Comparison of ENCODE assay signal across 32 cellular contexts in genomic region chr13:33615436-33615835, GRCh38.
DNase-seq lines count a peak whose midpoint lies in the region; ATAC-seq and TF ChIP-seq lines count a peak whose summit lies in the region.
"Had no signal": no experiment of that assay in that cellular context is flagged by ENCODE, and none has a peak within 500 bp of the region (broad histone marks: within the 10 kb centered on the region; RNA-seq: fewer than 3 reads in every experiment).

No MANE protein-coding gene starts in this region.

- H3K4me1 Mint-ChIP-seq in activated naive CD4-positive, alpha-beta T cell treated with anti-CD3 and anti-CD28 coated beads for 36 hours (ENCODE audit: low read depth) = peaks cover 36% of the 10 kb centered on the region
- H3K4me1 Mint-ChIP-seq in activated T-helper 17 cell treated with anti-CD3 and anti-CD28 coated beads, Interleukin-2, amount 50 U/mL, for 72 hours = peaks cover 27% of the 10 kb centered on the region
- H3K4me1 Mint-ChIP-seq: natural killer cell had no signal

- 39% methylated on average over 2 of the region's 2 CpGs for WGBS in SK-N-SH (ENCODE audit: low lambda C conversion rate)
- 71 to 93% (median 80%) methylated on average over 2 of the region's 2 CpGs for WGBS in stomach, 5 donors

- H3K4me2 ChIP-seq in SK-N-SH = no peak overlapping the region
- no peak overlapping the region for H3K4me2 ChIP-seq in osteoblast (ENCODE audit: insufficient read depth, low read length)

- no peak for TF ChIP-seq EP300 in SK-N-SH (IDR thresholded peaks at IDR 0.05; ENCODE audit: borderline replicate concordance in 1 of 2, low read depth in 1 of 2, low read length in 1 of 2)
- TF ChIP-seq EP300 in stomach (IDR thresholded peaks at IDR 0.05) = no peak

- no peaks in the 10 kb centered on the region for H4K20me1 ChIP-seq in SK-N-SH (ENCODE audit: insufficient read depth)
- no peaks in the 10 kb centered on the region for H4K20me1 ChIP-seq in osteoblast (ENCODE audit: insufficient read depth, low read length)

- no peak overlapping the region for H3K9ac ChIP-seq in SK-N-SH

- peaks cover 6% of the 10 kb centered on the region for H3K27me3 Mint-ChIP-seq in activated naive CD4-positive, alpha-beta T cell treated with anti-CD3 and anti-CD28 coated beads for 36 hours (ENCODE audit: low read depth)
- H3K27me3 Mint-ChIP-seq in activated T-helper 17 cell treated with anti-CD3 and anti-CD28 coated beads, Interleukin-2, amount 50 U/mL, for 72 hours = no peaks in the 10 kb centered on the region
- H3K27me3 Mint-ChIP-seq: activated CD8-positive, alpha-beta memory T cell treated with anti-CD3 and anti-CD28 coated beads, Interleukin-2, amount 10 ng/mL, durations not matched to agents 7 days and 5 days; CD4-positive, CD25-positive, alpha-beta regulatory T cell had no signal

- H3K4me3 Mint-ChIP-seq in activated naive CD4-positive, alpha-beta T cell treated with anti-CD3 and anti-CD28 coated beads for 36 hours = no peak overlapping the region
- H3K4me3 Mint-ChIP-seq in activated T-helper 17 cell treated with anti-CD3 and anti-CD28 coated beads, Interleukin-2, amount 50 U/mL, for 72 hours = no peak overlapping the region
- H3K4me3 Mint-ChIP-seq: activated CD8-positive, alpha-beta memory T cell treated with anti-CD3 and anti-CD28 coated beads, Interleukin-2, amount 10 ng/mL, durations not matched to agents 7 days and 5 days; activated T-cell treated with anti-CD3 and anti-CD28 coated beads, Interleukin-2, amount 50 U/mL, for 4 hours; CD4-positive, CD25-positive, alpha-beta regulatory T cell; dendritic cell treated with granulocyte-macrophage colony-stimulating factor and Interleukin-4, amounts not matched to agents 40 ng/mL and 50 ng/mL, for 4 days; HFFc6; natural killer cell; stimulated activated effector memory CD8-positive, alpha-beta T cell treated with anti-CD3 and anti-CD28 coated beads, Interleukin-12 subunit alpha, Interleukin-12 subunit beta, amount 100 ng/mL, for 72 hours; T-helper 1 cell treated with Interleukin-12 subunit alpha and Interleukin-12 subunit beta and Interleukin-4 antibody, amounts not matched to agents 30 μg/mL and 1 μg/mL, for 36 hours had no signal

- H3K36me3 Mint-ChIP-seq in activated naive CD4-positive, alpha-beta T cell treated with anti-CD3 and anti-CD28 coated beads for 36 hours (ENCODE audit: low read depth) = no peaks in the 10 kb centered on the region
- H3K36me3 Mint-ChIP-seq in activated T-helper 17 cell treated with anti-CD3 and anti-CD28 coated beads, Interleukin-2, amount 50 U/mL, for 72 hours (ENCODE audit: low read depth) = no peaks in the 10 kb centered on the region
- H3K36me3 Mint-ChIP-seq: CD4-positive, CD25-positive, alpha-beta regulatory T cell; natural killer cell had no signal

- no peak for TF ChIP-seq RAD21 in SK-N-SH (IDR thresholded peaks at IDR 0.05; ENCODE audit: low read length)

- no peaks in the 10 kb centered on the region for H3F3A ChIP-seq in SK-N-SH (replicated peaks; ENCODE audit: insufficient read depth)

- H3K9me3 Mint-ChIP-seq in activated naive CD4-positive, alpha-beta T cell treated with anti-CD3 and anti-CD28 coated beads for 36 hours = no peaks in the 10 kb centered on the region
- H3K9me3 Mint-ChIP-seq in activated T-helper 17 cell treated with anti-CD3 and anti-CD28 coated beads, Interleukin-2, amount 50 U/mL, for 72 hours = peaks cover 3% of the 10 kb centered on the region
- H3K9me3 Mint-ChIP-seq: activated T-cell treated with anti-CD3 and anti-CD28 coated beads, Interleukin-2, amount 50 U/mL, for 4 hours; HFFc6; stimulated activated effector memory CD8-positive, alpha-beta T cell treated with anti-CD3 and anti-CD28 coated beads, Interleukin-12 subunit alpha, Interleukin-12 subunit beta, amount 100 ng/mL, for 72 hours; T-helper 1 cell treated with Interleukin-12 subunit alpha and Interleukin-12 subunit beta and Interleukin-4 antibody, amounts not matched to agents 30 μg/mL and 1 μg/mL, for 36 hours had no signal

- H3K27ac Mint-ChIP-seq in activated naive CD4-positive, alpha-beta T cell treated with anti-CD3 and anti-CD28 coated beads for 36 hours = no peak overlapping the region
- no peak overlapping the region for H3K27ac Mint-ChIP-seq in activated T-helper 17 cell treated with anti-CD3 and anti-CD28 coated beads, Interleukin-2, amount 50 U/mL, for 72 hours
- H3K27ac Mint-ChIP-seq: activated CD8-positive, alpha-beta memory T cell treated with anti-CD3 and anti-CD28 coated beads, Interleukin-2, amount 10 ng/mL, durations not matched to agents 7 days and 5 days; dendritic cell treated with granulocyte-macrophage colony-stimulating factor and Interleukin-4, amounts not matched to agents 40 ng/mL and 50 ng/mL, for 4 days; HFFc6; natural killer cell; T-helper 1 cell treated with Interleukin-12 subunit alpha and Interleukin-12 subunit beta and Interleukin-4 antibody, amounts not matched to agents 30 μg/mL and 1 μg/mL, for 36 hours had no signal

- no peak for ATAC-seq in activated T-helper 17 cell treated with anti-CD3 and anti-CD28 coated beads, Interleukin-2, amount 50 U/mL, for 72 hours (replicated peaks)
- ATAC-seq: activated CD8-positive, alpha-beta memory T cell treated with anti-CD3 and anti-CD28 coated beads, Interleukin-2, amount 10 ng/mL, durations not matched to agents 7 days and 5 days; activated T-cell treated with anti-CD3 and anti-CD28 coated beads, Interleukin-2, amount 50 U/mL, for 4 hours; lower lobe of right lung; natural killer cell; stimulated activated effector memory CD8-positive, alpha-beta T cell treated with anti-CD3 and anti-CD28 coated beads, Interleukin-12 subunit alpha, Interleukin-12 subunit beta, amount 100 ng/mL, for 72 hours had no signal

- peaks cover 0 to 6% of the 10 kb centered on the region in 2 experiments; a peak in 2 of 4 replicates for H3K4me1 ChIP-seq in SK-N-SH (ENCODE audit: control insufficient read depth in 1 of 2, insufficient read depth in 2 of 2, low read depth in 1 of 2, low read length in 1 of 2)
- peaks cover 12% of the 10 kb centered on the region for H3K4me1 ChIP-seq in osteoblast (ENCODE audit: insufficient read depth, low read length)
- H3K4me1 ChIP-seq in stomach = peaks cover 3 to 18% (median 10%) of the 10 kb centered on the region in 4 donors
- H3K4me1 ChIP-seq: suprapubic skin had no signal

- no peaks in the 10 kb centered on the region for H3K79me2 ChIP-seq in SK-N-SH (ENCODE audit: insufficient read depth)
- H3K79me2 ChIP-seq in osteoblast (ENCODE audit: insufficient read depth, low read length) = no peaks in the 10 kb centered on the region

- H3K27ac ChIP-seq in SK-N-SH (ENCODE audit: low read depth in 2 of 2, low read length in 1 of 2) (no peak overlapping the region), osteoblast (ENCODE audit: low read depth, low read length) (no peak overlapping the region), stomach (no peak overlapping the region)
- H3K27ac ChIP-seq: lower lobe of right lung, SK-N-MC, suprapubic skin, upper lobe of left lung had no signal

- no peaks in the 10 kb centered on the region for H3K9me2 ChIP-seq in SK-N-SH

- no peaks in the 10 kb centered on the region for H3K36me3 ChIP-seq in SK-N-SH (replicated peaks in 1 of 2; ENCODE audit: control insufficient read depth in 1 of 2, insufficient read depth in 2 of 2, low read length in 1 of 2)
- H3K36me3 ChIP-seq in osteoblast (ENCODE audit: insufficient read depth, low read length) = no peaks in the 10 kb centered on the region
- no peaks in the 10 kb centered on the region for H3K36me3 ChIP-seq in stomach
- H3K36me3 ChIP-seq: heart right ventricle, lower lobe of right lung, suprapubic skin, upper lobe of left lung had no signal

- TF ChIP-seq CTCF in SK-N-SH (IDR thresholded peaks at IDR 0.05) (no peak), osteoblast (IDR thresholded peaks at IDR 0.05; ENCODE audit: extremely low read depth, low read depth, low read length) (no peak), stomach (IDR thresholded peaks at IDR 0.05) (no peak)

- H3K4me3 ChIP-seq in SK-N-SH (ENCODE audit: low read depth in 2 of 2, low read length in 1 of 2) = no peak overlapping the region
- H3K4me3 ChIP-seq in osteoblast (ENCODE audit: insufficient read depth, low read length) = no peak overlapping the region
- no peak overlapping the region for H3K4me3 ChIP-seq in stomach
- H3K4me3 ChIP-seq: heart right ventricle, lower lobe of right lung, SK-N-MC, suprapubic skin, upper lobe of left lung had no signal

- intact Hi-C loops in activated naive CD4-positive, alpha-beta T cell treated with anti-CD3 and anti-CD28 coated beads for 36 hours (cut with micrococcal nuclease) = no loop called here
- intact Hi-C loops in stomach (cut with DNase I; ENCODE audit: low total_unique reads) = no loop called here

- no peaks in the 10 kb centered on the region; the same call in 1 of the 2 replicates for H3K27me3 ChIP-seq in SK-N-SH (ENCODE audit: insufficient read depth)
- peaks cover 3% of the 10 kb centered on the region for H3K27me3 ChIP-seq in osteoblast (ENCODE audit: insufficient read depth, low read length)
- H3K27me3 ChIP-seq in stomach = no peaks in the 10 kb centered on the region
- H3K27me3 ChIP-seq: heart right ventricle, suprapubic skin, upper lobe of left lung had no signal

- H2AFZ ChIP-seq in SK-N-SH (ENCODE audit: low read depth) (no peak overlapping the region), osteoblast (ENCODE audit: low read length) (no peak overlapping the region)

- no peaks in the 10 kb centered on the region for H3K9me3 ChIP-seq in SK-N-SH
- no peaks in the 10 kb centered on the region for H3K9me3 ChIP-seq in osteoblast (ENCODE audit: low read depth, low read length)
- H3K9me3 ChIP-seq in stomach = no peaks in the 10 kb centered on the region
- H3K9me3 ChIP-seq: lower lobe of right lung, suprapubic skin, upper lobe of left lung had no signal

- no peak for TF ChIP-seq POLR2A in stomach (IDR thresholded peaks at IDR 0.05)

- CTCF ChIA-PET in SK-N-SH (lab: Yijun Ruan, JAX) = no interaction called here
- CTCF ChIA-PET in activated naive CD4-positive, alpha-beta T cell treated with anti-CD3 and anti-CD28 coated beads for 36 hours (lab: Charles Lee) = no interaction called here

- POLR2A ChIA-PET in SK-N-SH (lab: Yijun Ruan, JAX) = no interaction called here

- DNase-seq in Ammon's horn (ENCODE audit: low spot score) (peak; percentile 45), NCI-H1694 treated with DMSO at 0.1 percent for 48 hours (lab: John Stamatoyannopoulos, UW) (peak; percentile 72), SK-N-SH (peak; percentile 27), middle frontal gyrus (ENCODE audit: extremely low spot score, low spot score) (peak; percentile 75), osteoblast (ENCODE audit: insufficient read length, low spot score, missing footprints) (no peak), stomach (no peak)
- no peak for DNase-seq in activated naive CD4-positive, alpha-beta T cell treated with anti-CD3 and anti-CD28 coated beads for 36 hours
- DNase-seq: activated CD4-positive, alpha-beta T cell treated with anti-CD3 and anti-CD28 coated beads, Interleukin-2, amount 50 U/mL, for 4 hours; activated CD4-positive, CD25-positive, alpha-beta regulatory T cell; activated CD8-positive, alpha-beta memory T cell treated with anti-CD3 and anti-CD28 coated beads, Interleukin-2, amount 10 ng/mL, durations not matched to agents 7 days and 5 days; activated gamma-delta T cell treated with Interleukin-2 at 50 U/mL for 16 hours; activated T-cell treated with anti-CD3 and anti-CD28 coated beads, Interleukin-2, amount 50 U/mL, for 4 hours; Calu3; CD4-positive, CD25-positive, alpha-beta regulatory T cell; foreskin fibroblast; GOT3; heart right ventricle; HFFc6; lower lobe of right lung; midbrain; natural killer cell; NCI-H1092 treated with DMSO at 0.1 percent for 48 hours; NCI-H2029 treated with DMSO at 0.1 percent for 48 hours; NCI-H226; NK-92 treated with Interleukin-12 subunit alpha and Interleukin-12 subunit beta, amount 100 ng/mL, for 24 hours; upper lobe of left lung had no signal

Comparison
In these comparisons a context has a peak if more than half of its experiments do, and no peak if none do; other contexts are left out.
1. DNase-seq: peak in Ammon's horn (single experiment), NCI-H1694 treated with DMSO at 0.1 percent for 48 hours (single experiment), SK-N-SH (single experiment) and middle frontal gyrus (single experiment); none in osteoblast (single experiment), activated naive CD4-positive, alpha-beta T cell treated with anti-CD3 and anti-CD28 coated beads for 36 hours (single experiment) and stomach (single experiment).